Comparison of ENCODE assay signal across 9 cellular contexts in genomic region chr12:92930421-92930820, GRCh38. TPM values are rescaled to one million over a fixed set of nuclear protein-coding genes. Genes with fewer than 3 reads are reported as not detected.
DNase-seq lines count a peak whose midpoint lies in the region; ATAC-seq, FAIRE-seq and TF ChIP-seq lines count a peak whose summit lies in the region.
"Had no signal": no experiment of that assay in that cellular context is flagged by ENCODE, and none has a peak within 500 bp of the region (broad histone marks: within the 10 kb centered on the region; RNA-seq: fewer than 3 reads in every experiment).

No MANE protein-coding gene starts in this region.

- H3K9ac ChIP-seq in astrocyte (ENCODE audit: low read length) = peak overlapping the region; percentile 89

- H3K79me2 ChIP-seq in astrocyte (ENCODE audit: insufficient read depth, low read length) = peaks cover 29% of the 10 kb centered on the region

- no peak for TF ChIP-seq EP300 in transverse colon (IDR thresholded peaks at IDR 0.05; ENCODE audit: low read depth)

- H3K9me3 ChIP-seq in astrocyte (ENCODE audit: insufficient read depth, low read depth, low read length) (no peaks in the 10 kb centered on the region), lower lobe of right lung (no peaks in the 10 kb centered on the region), transverse colon (no peaks in the 10 kb centered on the region), HAP-1 (no peaks in the 10 kb centered on the region)

- no peak for ATAC-seq in activated naive CD4-positive, alpha-beta T cell treated with anti-CD3 and anti-CD28 coated beads, Interleukin-2, amount 50 U/mL, for 72 hours
- no peak for ATAC-seq in lower lobe of right lung

- in situ Hi-C loops in transverse colon (cut with MboI; ENCODE audit: low pct_ligation_motif_present in 1 of 4, low pct_unique_long_range_greater_than_20kb in 1 of 4, low sequenced_read_pairs in 3 of 4) = no loop called here
- in situ Hi-C loops in HAP-1 (cut with MboI; ENCODE audit: low sequenced_read_pairs) = no loop called here

- H3K27me3 Mint-ChIP-seq in activated naive CD4-positive, alpha-beta T cell treated with anti-CD3 and anti-CD28 coated beads, Interleukin-2, amount 50 U/mL, for 24 hours = no peaks in the 10 kb centered on the region
- no peaks in the 10 kb centered on the region for H3K27me3 Mint-ChIP-seq in astrocyte (ENCODE audit: low read depth, unreplicated experiment)

- intact Hi-C loops in lower lobe of right lung (cut with DNase I) (no loop called here), transverse colon (cut with DNase I; ENCODE audit: low total_unique reads) (no loop called here)

- H3K27ac ChIP-seq in astrocyte (ENCODE audit: low read depth, low read length) = no peak overlapping the region
- H3K27ac ChIP-seq in lower lobe of right lung = peak overlapping the region; percentile 98
- peak overlapping the region; percentile 99 to 100 (median 100) for H3K27ac ChIP-seq in transverse colon

- peaks cover 30% of the 10 kb centered on the region for H3K4me1 Mint-ChIP-seq in activated naive CD4-positive, alpha-beta T cell treated with anti-CD3 and anti-CD28 coated beads, Interleukin-2, amount 50 U/mL, for 24 hours
- peaks cover 14% of the 10 kb centered on the region for H3K4me1 Mint-ChIP-seq in astrocyte (ENCODE audit: low read depth, unreplicated experiment)

- H4K20me1 ChIP-seq in astrocyte (ENCODE audit: insufficient read depth, low read length) = peaks cover 14% of the 10 kb centered on the region

- H3K36me3 ChIP-seq in astrocyte (ENCODE audit: insufficient read depth, low read length) (no peaks in the 10 kb centered on the region), lower lobe of right lung (no peaks in the 10 kb centered on the region), transverse colon (no peaks in the 10 kb centered on the region), HAP-1 (replicated peaks) (no peaks in the 10 kb centered on the region)

- no peak overlapping the region for H2AFZ ChIP-seq in astrocyte (ENCODE audit: low read depth, low read length)

- peak overlapping the region; percentile 8 for H3K27ac Mint-ChIP-seq in activated naive CD4-positive, alpha-beta T cell treated with anti-CD3 and anti-CD28 coated beads, Interleukin-2, amount 50 U/mL, for 24 hours
- peak overlapping the region in 1 of 2 donors; percentile 90 for H3K27ac Mint-ChIP-seq in activated naive CD4-positive, alpha-beta T cell treated with anti-CD3 and anti-CD28 coated beads, Interleukin-2, amount 50 U/mL, for 72 hours
- H3K27ac Mint-ChIP-seq in astrocyte (ENCODE audit: unreplicated experiment) = no peak overlapping the region

- peak overlapping the region; percentile 76 for H3K4me3 ChIP-seq in astrocyte (ENCODE audit: insufficient read depth, low read depth, low read length)
- peak overlapping the region; percentile 68 for H3K4me3 ChIP-seq in lower lobe of right lung
- peak overlapping the region in 3 of 4 donors; percentile 71 to 96 (median 92) for H3K4me3 ChIP-seq in transverse colon
- no peak overlapping the region for H3K4me3 ChIP-seq in HAP-1

- peaks cover 12% of the 10 kb centered on the region for H3K4me1 ChIP-seq in astrocyte (ENCODE audit: insufficient read depth, low read length)
- H3K4me1 ChIP-seq in lower lobe of right lung = peaks cover 29% of the 10 kb centered on the region
- peaks cover 17 to 39% (median 24%) of the 10 kb centered on the region in 4 donors for H3K4me1 ChIP-seq in transverse colon
- peaks cover 46% of the 10 kb centered on the region for H3K4me1 ChIP-seq in HAP-1

- no peak for FAIRE-seq in astrocyte (lab: Jason Lieb, UNC)

- H3K4me3 Mint-ChIP-seq in activated naive CD4-positive, alpha-beta T cell treated with anti-CD3 and anti-CD28 coated beads, Interleukin-2, amount 50 U/mL, for 24 hours = peak overlapping the region; percentile 91
- peak overlapping the region; percentile 83 for H3K4me3 Mint-ChIP-seq in astrocyte (ENCODE audit: unreplicated experiment)

- no peaks in the 10 kb centered on the region for H3K27me3 ChIP-seq in astrocyte (ENCODE audit: insufficient read depth, low read length)
- H3K27me3 ChIP-seq in lower lobe of right lung (ENCODE audit: low read depth) = no peaks in the 10 kb centered on the region
- no peaks in the 10 kb centered on the region for H3K27me3 ChIP-seq in transverse colon
- H3K27me3 ChIP-seq in HAP-1 (ENCODE audit: low read depth) = no peaks in the 10 kb centered on the region

- no peak for TF ChIP-seq POLR2A in transverse colon (IDR thresholded peaks at IDR 0.05)

- no peak for DNase-seq in activated naive CD4-positive, alpha-beta T cell treated with anti-CD3 and anti-CD28 coated beads, Interleukin-2, amount 50 U/mL, for 72 hours (ENCODE audit: low spot score in 2 of 2)
- DNase-seq in astrocyte (ENCODE audit: low read depth) (no peak), lower lobe of right lung (no peak), transverse colon (no peak), C1 segment of cervical spinal cord (lab: John Stamatoyannopoulos, UW) (no peak), HAP-1 (ENCODE audit: low spot score in 2 of 2) (no peak), NCI-H2227 (lab: John Stamatoyannopoulos, UW; ENCODE audit: unreplicated experiment) (no peak)
- DNase-seq: NCI-H510A treated with DMSO at 0.1 percent for 48 hours had no signal

- H3K4me2 ChIP-seq in astrocyte (ENCODE audit: low read length) = peak overlapping the region; percentile 91

- H3K9me3 Mint-ChIP-seq in activated naive CD4-positive, alpha-beta T cell treated with anti-CD3 and anti-CD28 coated beads, Interleukin-2, amount 50 U/mL, for 24 hours = no peaks in the 10 kb centered on the region
- no peaks in the 10 kb centered on the region for H3K9me3 Mint-ChIP-seq in activated naive CD4-positive, alpha-beta T cell treated with anti-CD3 and anti-CD28 coated beads, Interleukin-2, amount 50 U/mL, for 72 hours
- H3K9me3 Mint-ChIP-seq in astrocyte (ENCODE audit: unreplicated experiment) = peaks cover 2% of the 10 kb centered on the region

- TF ChIP-seq CTCF in astrocyte (IDR thresholded peaks at IDR 0.05; ENCODE audit: insufficient read depth, low read depth, low read length) = no peak
- TF ChIP-seq CTCF in lower lobe of right lung (IDR thresholded peaks at IDR 0.05) = no peak
- no peak for TF ChIP-seq CTCF in transverse colon (IDR thresholded peaks at IDR 0.05)

- 53 to 56% methylated on average over 3 of the region's 3 CpGs for WGBS in transverse colon (ENCODE audit: low coverage in 1 of 2), 2 donors

- H3K36me3 Mint-ChIP-seq in activated naive CD4-positive, alpha-beta T cell treated with anti-CD3 and anti-CD28 coated beads, Interleukin-2, amount 50 U/mL, for 24 hours = peaks cover 2% of the 10 kb centered on the region
- no peaks in the 10 kb centered on the region for H3K36me3 Mint-ChIP-seq in activated naive CD4-positive, alpha-beta T cell treated with anti-CD3 and anti-CD28 coated beads, Interleukin-2, amount 50 U/mL, for 72 hours
- H3K36me3 Mint-ChIP-seq in astrocyte (ENCODE audit: low read depth, unreplicated experiment) = no peaks in the 10 kb centered on the region

RNA-seq across cellular contexts. Expression of gene EEA1, which starts 1.3 kb away (rescaled TPM):
- total RNA-seq in activated naive CD4-positive, alpha-beta T cell treated with anti-CD3 and anti-CD28 coated beads, Interleukin-2, amount 50 U/mL, for 72 hours = 10 to 100 TPM; 14.8 to 23.8 TPM
- total RNA-seq in astrocyte = 27.5 and 36.5 TPM in 2 replicates
- 33.5 TPM for total RNA-seq in lower lobe of right lung
- total RNA-seq in transverse colon = 10 to 100 TPM; 11.6 to 25.4 (median 21.7) TPM
